In genomic region chr21:42153746-42154145, GRCh38 we compare ENCODE assay signal across 23 cellular contexts.
DNase-seq lines count a peak whose midpoint lies in the region; ATAC-seq, FAIRE-seq and TF ChIP-seq lines count a peak whose summit lies in the region.
"Had no signal": no experiment of that assay in that cellular context is flagged by ENCODE, and none has a peak within 500 bp of the region (broad histone marks: within the 10 kb centered on the region; RNA-seq: fewer than 3 reads in every experiment).

No MANE protein-coding gene starts in this region.

- no peak for ATAC-seq in activated CD8-positive, alpha-beta memory T cell treated with anti-CD3 and anti-CD28 coated beads, Interleukin-2, amount 10 ng/mL, durations not matched to agents 7 days and 5 days
- no peak for ATAC-seq in T-cell (replicated peaks in 1 of 4)
- ATAC-seq: Panc1, Right ventricle myocardium inferior had no signal

- no peak for FAIRE-seq in kidney (lab: Jason Lieb, UNC)
- FAIRE-seq: A204.1 had no signal

- H3K27me3 Mint-ChIP-seq in activated CD8-positive, alpha-beta memory T cell treated with anti-CD3 and anti-CD28 coated beads, Interleukin-2, amount 10 ng/mL, durations not matched to agents 7 days and 5 days, result peaks cover 15% of the 10 kb centered on the region
- H3K27me3 Mint-ChIP-seq in T-cell, result peaks cover 0 to 2% of the 10 kb centered on the region in 2 donors

- CTCF ChIA-PET in activated CD8-positive, alpha-beta memory T cell treated with anti-CD3 and anti-CD28 coated beads, Interleukin-2, amount 10 ng/mL, durations not matched to agents 7 days and 5 days (lab: Charles Lee), result no interaction called here
- CTCF ChIA-PET in T-cell (lab: Charles Lee), result no interaction called here

- TF ChIP-seq EP300 in suprapubic skin (IDR thresholded peaks at IDR 0.05), result no peak

- H3K4me1 ChIP-seq in kidney (ENCODE audit: control insufficient read depth in 1 of 2, insufficient read depth in 1 of 2, low read depth in 1 of 2, low read length in 2 of 2) (peaks cover 4 to 8% of the 10 kb centered on the region in 2 donors), suprapubic skin (peaks cover 14% of the 10 kb centered on the region)
- H3K4me1 ChIP-seq: Caco-2, HAP-1 had no signal

- no peaks in the 10 kb centered on the region for H3K36me3 Mint-ChIP-seq in activated CD8-positive, alpha-beta memory T cell treated with anti-CD3 and anti-CD28 coated beads, Interleukin-2, amount 10 ng/mL, durations not matched to agents 7 days and 5 days
- H3K36me3 Mint-ChIP-seq in T-cell, result no peaks in the 10 kb centered on the region
- H3K36me3 Mint-ChIP-seq: CD4-positive, CD25-positive, alpha-beta regulatory T cell had no signal

- H3K4me3 ChIP-seq in kidney (ENCODE audit: low read length in 2 of 2), result no peak overlapping the region
- no peak overlapping the region for H3K4me3 ChIP-seq in suprapubic skin
- H3K4me3 ChIP-seq: HAP-1 had no signal

- peak; percentile 22 for DNase-seq in activated CD8-positive, alpha-beta memory T cell treated with anti-CD3 and anti-CD28 coated beads, Interleukin-2, amount 50 U/mL, for 48 hours
- no peak for DNase-seq in activated CD8-positive, alpha-beta memory T cell treated with anti-CD3 and anti-CD28 coated beads, Interleukin-2, amount 10 ng/mL, durations not matched to agents 7 days and 5 days
- peak; percentile 29 for DNase-seq in kidney
- peak; percentile 53 to 54 for DNase-seq in suprapubic skin (ENCODE audit: low spot score in 2 of 2)
- no peak for DNase-seq in T-cell
- no peak for DNase-seq in stimulated activated CD4-positive, alpha-beta T cell treated with anti-CD3 and anti-CD28 coated beads, Interleukin-15, amount 100 ng/mL, for 24 hours
- DNase-seq: BE2C; Caco-2; CD4-positive, CD25-positive, alpha-beta regulatory T cell; GDM1; MM.1S; NCI-H1092; NCI-H1436 treated with DMSO at 0.1 percent for 48 hours; NCI-H2029 treated with DMSO at 0.1 percent for 48 hours; NCI-H2171; NCI-H446; NCI-H69 had no signal

- WGBS in suprapubic skin, result 79% methylated on average over 4 of the region's 13 CpGs

- peak overlapping the region; percentile 48 for H3K27ac ChIP-seq in KOPT-K1 (ENCODE audit: low read depth, low read length, poor library complexity, severe bottlenecking)
- H3K27ac ChIP-seq in kidney (ENCODE audit: low read depth in 2 of 2, low read length in 2 of 2), result no peak overlapping the region
- no peak overlapping the region for H3K27ac ChIP-seq in suprapubic skin

- no peak overlapping the region for H3K9ac ChIP-seq in kidney (ENCODE audit: low read length in 2 of 2)

- TF ChIP-seq POLR2A in suprapubic skin (IDR thresholded peaks at IDR 0.05), result no peak

- no peak for TF ChIP-seq CTCF in kidney (IDR thresholded peaks at IDR 0.05; ENCODE audit: borderline replicate concordance, extremely low read depth, insufficient read depth)
- no peak for TF ChIP-seq CTCF in suprapubic skin (IDR thresholded peaks at IDR 0.05)

- no peaks in the 10 kb centered on the region for H3K9me3 ChIP-seq in KOPT-K1 (ENCODE audit: insufficient read depth, low read length, poor library complexity, severe bottlenecking)
- no peaks in the 10 kb centered on the region for H3K9me3 ChIP-seq in kidney (ENCODE audit: control insufficient read depth in 1 of 2, low read length in 2 of 2)
- no peaks in the 10 kb centered on the region for H3K9me3 ChIP-seq in suprapubic skin
- H3K9me3 ChIP-seq: BE2C, Caco-2, HAP-1 had no signal

- no peaks in the 10 kb centered on the region for H3K4me1 Mint-ChIP-seq in activated CD8-positive, alpha-beta memory T cell treated with anti-CD3 and anti-CD28 coated beads, Interleukin-2, amount 10 ng/mL, durations not matched to agents 7 days and 5 days
- peaks cover 0 to 3% (median 0%) of the 10 kb centered on the region in 3 donors for H3K4me1 Mint-ChIP-seq in T-cell

- H3K9me3 Mint-ChIP-seq in activated CD8-positive, alpha-beta memory T cell treated with anti-CD3 and anti-CD28 coated beads, Interleukin-2, amount 10 ng/mL, durations not matched to agents 7 days and 5 days (ENCODE audit: low read depth), result no peaks in the 10 kb centered on the region
- H3K9me3 Mint-ChIP-seq in T-cell, result no peaks in the 10 kb centered on the region
- H3K9me3 Mint-ChIP-seq: CD4-positive, CD25-positive, alpha-beta regulatory T cell; IgD-negative memory B cell had no signal

- no peak overlapping the region for H3K4me3 Mint-ChIP-seq in activated CD8-positive, alpha-beta memory T cell treated with anti-CD3 and anti-CD28 coated beads, Interleukin-2, amount 10 ng/mL, durations not matched to agents 7 days and 5 days
- no peak overlapping the region for H3K4me3 Mint-ChIP-seq in T-cell
- H3K4me3 Mint-ChIP-seq: CD4-positive, CD25-positive, alpha-beta regulatory T cell; IgD-negative memory B cell had no signal

- POLR2A ChIA-PET in T-cell (lab: Charles Lee), result no interaction called here

- no peaks in the 10 kb centered on the region for H3K36me3 ChIP-seq in KOPT-K1 (ENCODE audit: insufficient read depth, low read length)
- H3K36me3 ChIP-seq in kidney (ENCODE audit: control insufficient read depth in 1 of 2, insufficient read depth in 2 of 2, low read length in 2 of 2), result no peaks in the 10 kb centered on the region
- H3K36me3 ChIP-seq in suprapubic skin, result no peaks in the 10 kb centered on the region
- H3K36me3 ChIP-seq: BE2C, HAP-1 had no signal

- intact Hi-C loops in kidney (cut with DNase I), result no loop called here

- H3K27me3 ChIP-seq in suprapubic skin, result no peaks in the 10 kb centered on the region
- H3K27me3 ChIP-seq: BE2C had no signal

- H3K27ac Mint-ChIP-seq in activated CD8-positive, alpha-beta memory T cell treated with anti-CD3 and anti-CD28 coated beads, Interleukin-2, amount 10 ng/mL, durations not matched to agents 7 days and 5 days, result no peak overlapping the region
- no peak overlapping the region for H3K27ac Mint-ChIP-seq in T-cell
- H3K27ac Mint-ChIP-seq: CD4-positive, CD25-positive, alpha-beta regulatory T cell; IgD-negative memory B cell had no signal

Comparison
In these comparisons a context has a peak if more than half of its experiments do, and no peak if none do; other contexts are left out.
1. DNase-seq: peak in activated CD8-positive, alpha-beta memory T cell treated with anti-CD3 and anti-CD28 coated beads, Interleukin-2, amount 50 U/mL, for 48 hours (single experiment), kidney (single experiment) and suprapubic skin (2 of 2); none in activated CD8-positive, alpha-beta memory T cell treated with anti-CD3 and anti-CD28 coated beads, Interleukin-2, amount 10 ng/mL, durations not matched to agents 7 days and 5 days (single experiment), T-cell (0 of 34) and stimulated activated CD4-positive, alpha-beta T cell treated with anti-CD3 and anti-CD28 coated beads, Interleukin-15, amount 100 ng/mL, for 24 hours (single experiment).